27 cellular contexts compared by ENCODE assay signal in the genomic region with DNA sequence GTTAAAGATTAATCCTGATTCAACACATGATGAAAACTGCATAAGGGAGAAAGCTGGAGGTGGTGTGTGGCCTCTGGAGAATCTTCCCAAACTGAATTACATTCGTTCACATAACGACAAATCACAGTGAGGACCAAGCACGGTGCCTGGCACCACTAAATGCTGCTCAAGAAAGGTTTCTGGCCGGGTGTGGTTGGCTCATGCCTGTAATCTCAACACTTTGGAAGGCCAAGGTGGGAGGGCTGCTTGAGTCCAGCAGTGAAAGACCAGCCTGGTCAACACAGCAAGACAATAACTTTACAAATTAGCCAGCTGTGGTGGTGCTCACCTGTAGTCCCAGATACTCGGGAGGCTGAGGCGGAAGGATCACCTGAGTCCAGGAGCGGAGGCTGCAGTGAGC. TPM values are rescaled to one million over a fixed set of nuclear protein-coding genes. Genes with fewer than 3 reads are reported as not detected.
"Had no signal": no experiment of that assay in that cellular context is flagged by ENCODE, and none has a peak within 500 bp of the region (broad histone marks: within the 10 kb centered on the region; RNA-seq: fewer than 3 reads in every experiment).

No MANE protein-coding gene starts in this region.

- H3K4me3 ChIP-seq: colonic mucosa, coronary artery, dorsolateral prefrontal cortex, esophagus squamous epithelium, gastrocnemius medialis, gastroesophageal sphincter, heart left ventricle, heart right ventricle had no signal

- H3K9me3 ChIP-seq: colonic mucosa, esophagus squamous epithelium, gastrocnemius medialis, gastroesophageal sphincter, heart left ventricle, heart right ventricle had no signal

- DNase-seq: colonic mucosa; cortex of kidney; dermis blood vessel endothelial cell; dorsolateral prefrontal cortex; effector CD4-positive, alpha-beta T cell; effector CD8-positive, alpha-beta T cell; effector memory CD4-positive, alpha-beta T cell; effector memory CD8-positive, alpha-beta T cell; erythroblast; esophagus squamous epithelium; foreskin fibroblast; foreskin keratinocyte; foreskin melanocyte; gastrocnemius medialis; glutamatergic neuron; heart left ventricle; heart right ventricle had no signal

- H3K36me3 ChIP-seq: colonic mucosa, esophagus squamous epithelium, gastrocnemius medialis, gastroesophageal sphincter, heart left ventricle, heart right ventricle had no signal

- H3K27me3 ChIP-seq: colonic mucosa had no signal

- H3K27ac Mint-ChIP-seq: dendritic cell treated with granulocyte-macrophage colony-stimulating factor and Interleukin-4, amounts not matched to agents 40 ng/mL and 50 ng/mL, for 4 days; effector memory CD8-positive, alpha-beta T cell; endodermal cell had no signal

- H3K27ac ChIP-seq: colonic mucosa, coronary artery, dorsolateral prefrontal cortex, epithelial cell of prostate, esophagus squamous epithelium, foreskin keratinocyte, gastrocnemius medialis, gastroesophageal sphincter, heart left ventricle, heart right ventricle had no signal

- H3K4me3 Mint-ChIP-seq: dendritic cell treated with granulocyte-macrophage colony-stimulating factor and Interleukin-4, amounts not matched to agents 40 ng/mL and 50 ng/mL, for 4 days; effector memory CD8-positive, alpha-beta T cell; endodermal cell had no signal

- H3K9me3 Mint-ChIP-seq: dendritic cell treated with granulocyte-macrophage colony-stimulating factor and Interleukin-4, amounts not matched to agents 40 ng/mL and 50 ng/mL, for 4 days; effector memory CD8-positive, alpha-beta T cell had no signal

- H3K4me1 ChIP-seq: colonic mucosa, foreskin keratinocyte, gastrocnemius medialis had no signal

RNA-seq across cellular contexts. Expression of a gene that starts 9.6 kb away (rescaled TPM):
- total RNA-seq: endothelial cell of umbilical vein, epithelial cell of proximal tubule, fibroblast of lung, fibroblast of villous mesenchyme, glomerular endothelial cell had no signal
